1 cellular context compared by ENCODE assay signal in the genomic region with DNA sequence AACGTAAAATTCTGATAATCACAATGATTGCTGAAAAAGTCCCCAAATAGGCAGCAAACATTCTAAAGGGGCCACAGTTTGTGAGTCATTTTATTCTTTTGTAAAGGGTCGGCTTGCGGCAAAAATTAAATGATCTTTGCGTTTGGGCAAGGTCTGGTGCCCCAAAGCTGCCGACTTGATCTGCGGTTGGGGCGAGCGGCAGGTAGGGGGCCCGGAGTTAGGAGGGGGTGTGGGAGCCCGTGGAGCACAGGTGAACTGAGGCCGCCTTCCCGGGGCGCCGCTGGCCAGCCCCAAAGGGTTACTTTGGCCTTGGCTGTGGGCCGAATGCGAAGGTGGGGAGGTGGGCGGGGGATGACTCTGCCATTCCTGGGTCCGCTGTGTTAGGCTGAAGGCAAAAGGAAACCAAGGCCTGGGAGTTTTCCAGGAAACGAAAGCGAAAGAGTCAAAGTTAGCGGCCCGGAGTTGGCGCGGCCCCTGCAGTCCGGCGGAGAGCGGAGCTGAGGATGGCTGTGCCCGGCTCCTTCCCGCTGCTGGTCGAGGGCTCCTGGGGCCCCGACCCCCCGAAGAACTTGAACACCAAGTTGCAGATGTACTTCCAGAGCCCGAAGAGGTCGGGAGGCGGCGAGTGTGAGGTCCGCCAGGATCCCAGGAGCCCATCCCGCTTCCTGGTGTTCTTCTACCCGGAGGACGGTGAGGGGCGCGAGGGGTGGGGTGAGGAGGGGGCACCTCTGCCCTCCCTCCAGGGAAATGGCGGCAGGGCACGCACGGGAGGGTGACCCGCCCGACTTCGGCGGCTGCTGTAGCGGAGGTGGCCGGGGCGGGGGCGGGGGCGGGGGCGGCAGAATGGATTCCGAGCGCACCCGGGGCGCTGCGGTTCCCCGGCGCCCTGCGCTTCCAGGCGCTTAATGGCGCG.
TF ChIP-seq lines count a peak whose summit lies in the region.

PARP14 (plus strand) TSS at position 459 of the 913 bp plus-strand sequence; CDS start at position 504, 45 bp downstream.

TF ChIP-seq in GM12878, 131 proteins besides CTCF, POLR2A, EP300 and RAD21 (continues in another document):
- no peak for TF ChIP-seq BCL3 (IDR thresholded peaks at IDR 0.05; ENCODE audit: borderline replicate concordance, insufficient read depth, low read depth, low read length, poor library complexity, severe bottlenecking)
- TF ChIP-seq, protein P1, sequence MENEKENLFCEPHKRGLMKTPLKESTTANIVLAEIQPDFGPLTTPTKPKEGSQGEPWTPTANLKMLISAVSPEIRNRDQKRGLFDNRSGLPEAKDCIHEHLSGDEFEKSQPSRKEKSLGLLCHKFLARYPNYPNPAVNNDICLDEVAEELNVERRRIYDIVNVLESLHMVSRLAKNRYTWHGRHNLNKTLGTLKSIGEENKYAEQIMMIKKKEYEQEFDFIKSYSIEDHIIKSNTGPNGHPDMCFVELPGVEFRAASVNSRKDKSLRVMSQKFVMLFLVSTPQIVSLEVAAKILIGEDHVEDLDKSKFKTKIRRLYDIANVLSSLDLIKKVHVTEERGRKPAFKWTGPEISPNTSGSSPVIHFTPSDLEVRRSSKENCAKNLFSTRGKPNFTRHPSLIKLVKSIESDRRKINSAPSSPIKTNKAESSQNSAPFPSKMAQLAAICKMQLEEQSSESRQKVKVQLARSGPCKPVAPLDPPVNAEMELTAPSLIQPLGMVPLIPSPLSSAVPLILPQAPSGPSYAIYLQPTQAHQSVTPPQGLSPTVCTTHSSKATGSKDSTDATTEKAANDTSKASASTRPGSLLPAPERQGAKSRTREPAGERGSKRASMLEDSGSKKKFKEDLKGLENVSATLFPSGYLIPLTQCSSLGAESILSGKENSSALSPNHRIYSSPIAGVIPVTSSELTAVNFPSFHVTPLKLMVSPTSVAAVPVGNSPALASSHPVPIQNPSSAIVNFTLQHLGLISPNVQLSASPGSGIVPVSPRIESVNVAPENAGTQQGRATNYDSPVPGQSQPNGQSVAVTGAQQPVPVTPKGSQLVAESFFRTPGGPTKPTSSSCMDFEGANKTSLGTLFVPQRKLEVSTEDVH (IDR thresholded peaks at IDR 0.05; ENCODE audit: low read depth, partially characterized antibody), result no peak
- no peak for TF ChIP-seq BRCA1 (IDR thresholded peaks at IDR 0.05; ENCODE audit: low read depth, low read length)
- TF ChIP-seq ASH2L (IDR thresholded peaks at IDR 0.05; ENCODE audit: borderline replicate concordance, low read depth), result peak; percentile 98; the same call in 1 of the 2 replicates
- TF ChIP-seq MTA3 (IDR thresholded peaks at IDR 0.05; ENCODE audit: borderline replicate concordance, low read length), result no peak
- TF ChIP-seq, protein P2, sequence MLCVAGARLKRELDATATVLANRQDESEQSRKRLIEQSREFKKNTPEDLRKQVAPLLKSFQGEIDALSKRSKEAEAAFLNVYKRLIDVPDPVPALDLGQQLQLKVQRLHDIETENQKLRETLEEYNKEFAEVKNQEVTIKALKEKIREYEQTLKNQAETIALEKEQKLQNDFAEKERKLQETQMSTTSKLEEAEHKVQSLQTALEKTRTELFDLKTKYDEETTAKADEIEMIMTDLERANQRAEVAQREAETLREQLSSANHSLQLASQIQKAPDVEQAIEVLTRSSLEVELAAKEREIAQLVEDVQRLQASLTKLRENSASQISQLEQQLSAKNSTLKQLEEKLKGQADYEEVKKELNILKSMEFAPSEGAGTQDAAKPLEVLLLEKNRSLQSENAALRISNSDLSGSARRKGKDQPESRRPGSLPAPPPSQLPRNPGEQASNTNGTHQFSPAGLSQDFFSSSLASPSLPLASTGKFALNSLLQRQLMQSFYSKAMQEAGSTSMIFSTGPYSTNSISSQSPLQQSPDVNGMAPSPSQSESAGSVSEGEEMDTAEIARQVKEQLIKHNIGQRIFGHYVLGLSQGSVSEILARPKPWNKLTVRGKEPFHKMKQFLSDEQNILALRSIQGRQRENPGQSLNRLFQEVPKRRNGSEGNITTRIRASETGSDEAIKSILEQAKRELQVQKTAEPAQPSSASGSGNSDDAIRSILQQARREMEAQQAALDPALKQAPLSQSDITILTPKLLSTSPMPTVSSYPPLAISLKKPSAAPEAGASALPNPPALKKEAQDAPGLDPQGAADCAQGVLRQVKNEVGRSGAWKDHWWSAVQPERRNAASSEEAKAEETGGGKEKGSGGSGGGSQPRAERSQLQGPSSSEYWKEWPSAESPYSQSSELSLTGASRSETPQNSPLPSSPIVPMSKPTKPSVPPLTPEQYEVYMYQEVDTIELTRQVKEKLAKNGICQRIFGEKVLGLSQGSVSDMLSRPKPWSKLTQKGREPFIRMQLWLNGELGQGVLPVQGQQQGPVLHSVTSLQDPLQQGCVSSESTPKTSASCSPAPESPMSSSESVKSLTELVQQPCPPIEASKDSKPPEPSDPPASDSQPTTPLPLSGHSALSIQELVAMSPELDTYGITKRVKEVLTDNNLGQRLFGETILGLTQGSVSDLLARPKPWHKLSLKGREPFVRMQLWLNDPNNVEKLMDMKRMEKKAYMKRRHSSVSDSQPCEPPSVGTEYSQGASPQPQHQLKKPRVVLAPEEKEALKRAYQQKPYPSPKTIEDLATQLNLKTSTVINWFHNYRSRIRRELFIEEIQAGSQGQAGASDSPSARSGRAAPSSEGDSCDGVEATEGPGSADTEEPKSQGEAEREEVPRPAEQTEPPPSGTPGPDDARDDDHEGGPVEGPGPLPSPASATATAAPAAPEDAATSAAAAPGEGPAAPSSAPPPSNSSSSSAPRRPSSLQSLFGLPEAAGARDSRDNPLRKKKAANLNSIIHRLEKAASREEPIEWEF (IDR thresholded peaks at IDR 0.05; ENCODE audit: insufficient replicate concordance, low read depth, low read length), result peak; percentile 57
- TF ChIP-seq RFX5 (IDR thresholded peaks at IDR 0.05; ENCODE audit: low read depth, low read length), result no peak
- TF ChIP-seq, protein P3, sequence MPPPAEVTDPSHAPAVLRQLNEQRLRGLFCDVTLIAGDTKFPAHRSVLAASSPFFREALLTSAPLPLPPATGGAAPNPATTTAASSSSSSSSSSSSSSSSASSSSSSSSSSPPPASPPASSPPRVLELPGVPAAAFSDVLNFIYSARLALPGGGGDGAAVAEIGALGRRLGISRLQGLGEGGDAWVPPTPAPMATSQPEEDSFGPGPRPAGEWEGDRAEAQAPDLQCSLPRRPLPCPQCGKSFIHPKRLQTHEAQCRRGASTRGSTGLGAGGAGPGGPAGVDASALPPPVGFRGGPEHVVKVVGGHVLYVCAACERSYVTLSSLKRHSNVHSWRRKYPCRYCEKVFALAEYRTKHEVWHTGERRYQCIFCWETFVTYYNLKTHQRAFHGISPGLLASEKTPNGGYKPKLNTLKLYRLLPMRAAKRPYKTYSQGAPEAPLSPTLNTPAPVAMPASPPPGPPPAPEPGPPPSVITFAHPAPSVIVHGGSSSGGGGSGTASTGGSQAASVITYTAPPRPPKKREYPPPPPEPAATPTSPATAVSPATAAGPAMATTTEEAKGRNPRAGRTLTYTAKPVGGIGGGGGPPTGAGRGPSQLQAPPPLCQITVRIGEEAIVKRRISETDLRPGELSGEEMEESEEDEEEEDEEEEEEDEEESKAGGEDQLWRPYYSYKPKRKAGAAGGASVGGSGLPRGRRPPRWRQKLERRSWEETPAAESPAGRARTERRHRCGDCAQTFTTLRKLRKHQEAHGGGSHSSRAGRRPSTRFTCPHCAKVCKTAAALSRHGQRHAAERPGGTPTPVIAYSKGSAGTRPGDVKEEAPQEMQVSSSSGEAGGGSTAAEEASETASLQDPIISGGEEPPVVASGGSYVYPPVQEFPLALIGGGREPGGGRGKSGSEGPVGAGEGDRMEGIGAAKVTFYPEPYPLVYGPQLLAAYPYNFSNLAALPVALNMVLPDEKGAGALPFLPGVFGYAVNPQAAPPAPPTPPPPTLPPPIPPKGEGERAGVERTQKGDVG (CRISPR knock-in tag; IDR thresholded peaks at IDR 0.05), result no peak
- TF ChIP-seq ZBTB40 (IDR thresholded peaks at IDR 0.05; ENCODE audit: borderline replicate concordance), result no peak
- TF ChIP-seq MAX (IDR thresholded peaks at IDR 0.05; ENCODE audit: low read depth, low read length), result no peak
- TF ChIP-seq NBN (IDR thresholded peaks at IDR 0.05), result peak; percentile 49; the same call in 1 of the 2 replicates
- TF ChIP-seq RB1 (IDR thresholded peaks at IDR 0.05; ENCODE audit: borderline replicate concordance), result no peak
- TF ChIP-seq KAT2A (conservative IDR thresholded peaks at IDR 0.05; ENCODE audit: control insufficient read depth, low read depth, low read length), result no peak
- no peak for TF ChIP-seq CREB1 (IDR thresholded peaks at IDR 0.05; ENCODE audit: low read depth)
- no peak for TF ChIP-seq PBX3 (IDR thresholded peaks at IDR 0.05; ENCODE audit: insufficient replicate concordance, low read depth, low read length)
- TF ChIP-seq FOXK2 (IDR thresholded peaks at IDR 0.05), result no peak
- TF ChIP-seq YBX1 (IDR thresholded peaks at IDR 0.05), result no peak
- TF ChIP-seq PAX8 (IDR thresholded peaks at IDR 0.05), result no peak
- TF ChIP-seq ZSCAN29 (IDR thresholded peaks at IDR 0.05), result no peak
- peak; percentile 74; the same call in 1 of the 2 replicates for TF ChIP-seq CHD1 (IDR thresholded peaks at IDR 0.05; ENCODE audit: low read depth, low read length)
- TF ChIP-seq BMI1 (IDR thresholded peaks at IDR 0.05; ENCODE audit: borderline replicate concordance), result no peak
- TF ChIP-seq NKRF (conservative IDR thresholded peaks at IDR 0.05), result no peak; the same call in 1 of the 2 replicates
- TF ChIP-seq WRNIP1 (IDR thresholded peaks at IDR 0.05; ENCODE audit: borderline replicate concordance, low read depth, low read length), result no peak
- peak; percentile 38; the same call in 1 of the 2 replicates for TF ChIP-seq MTA2 (IDR thresholded peaks at IDR 0.05; ENCODE audit: low read depth)
- no peak for TF ChIP-seq NR2C1 (IDR thresholded peaks at IDR 0.05)
- TF ChIP-seq SPI1 (IDR thresholded peaks at IDR 0.05; ENCODE audit: borderline replicate concordance, insufficient read depth, low read depth, low read length), result no peak
- TF ChIP-seq HDGF (IDR thresholded peaks at IDR 0.05), result no peak
- no peak for TF ChIP-seq NR2C2 (IDR thresholded peaks at IDR 0.05; ENCODE audit: borderline replicate concordance, control insufficient read depth, insufficient read length, low read depth)
- 0 out of 2 replicates have a peak, but pooled peaks have one; percentile 13 for TF ChIP-seq IRF4 (IDR thresholded peaks at IDR 0.05; ENCODE audit: low read depth, low read length)
